9 cellular contexts compared by ENCODE assay signal in genomic region chr12:54561164-54561563, GRCh38. TPM values are rescaled to one million over a fixed set of nuclear protein-coding genes. Genes with fewer than 3 reads are reported as not detected.
DNase-seq lines count a peak whose midpoint lies in the region; ATAC-seq lines count a peak whose summit lies in the region.
"Had no signal": no experiment of that assay in that cellular context is flagged by ENCODE, and none has a peak within 500 bp of the region (broad histone marks: within the 10 kb centered on the region; RNA-seq: fewer than 3 reads in every experiment).

No MANE protein-coding gene starts in this region.

- H3K27ac ChIP-seq in stomach smooth muscle (ENCODE audit: low read length) = peak overlapping the region; percentile 46

- no peaks in the 10 kb centered on the region for H3K27me3 Mint-ChIP-seq in activated T-helper 2 cell treated with anti-CD3 and anti-CD28 coated beads, Interferon-gamma antibody, Interleukin-2, Interleukin-4, amounts not matched to agents 10 μg/mL and 5 μg/mL and 100 μg/mL, durations not matched to agents 14 hours and 24 hours and 36 hours (ENCODE audit: low read depth)

- peak overlapping the region; percentile 91 for H3K27ac Mint-ChIP-seq in activated T-helper 2 cell treated with anti-CD3 and anti-CD28 coated beads, Interferon-gamma antibody, Interleukin-2, Interleukin-4, amounts not matched to agents 10 μg/mL and 5 μg/mL and 100 μg/mL, durations not matched to agents 14 hours and 24 hours and 36 hours

- peaks cover 29% of the 10 kb centered on the region for H3K4me1 Mint-ChIP-seq in activated T-helper 2 cell treated with anti-CD3 and anti-CD28 coated beads, Interferon-gamma antibody, Interleukin-2, Interleukin-4, amounts not matched to agents 10 μg/mL and 5 μg/mL and 100 μg/mL, durations not matched to agents 14 hours and 24 hours and 36 hours (ENCODE audit: low read depth)

- ATAC-seq in left lobe of liver (peak; percentile 44), HG03135 (IDR thresholded peaks at IDR 0.05; ENCODE audit: unreplicated experiment) (no peak), GM18858 (IDR thresholded peaks at IDR 0.05; ENCODE audit: unreplicated experiment) (no peak)

- H3K4me3 ChIP-seq in stomach smooth muscle (ENCODE audit: low read length in 2 of 2) = peak overlapping the region; percentile 37 to 66

- no peaks in the 10 kb centered on the region for H3K36me3 ChIP-seq in stomach smooth muscle (ENCODE audit: control insufficient read depth in 2 of 2, insufficient read depth in 2 of 2, low read length in 2 of 2)
- H3K36me3 ChIP-seq: MG63 had no signal

- H3K27me3 ChIP-seq in stomach smooth muscle (ENCODE audit: control insufficient read depth in 1 of 2, insufficient read depth in 2 of 2, low read length in 2 of 2) = peaks cover 0 to 2% of the 10 kb centered on the region in 2 donors
- H3K27me3 ChIP-seq: MG63 had no signal

- peaks cover 40% of the 10 kb centered on the region for H3K4me1 ChIP-seq in stomach smooth muscle (ENCODE audit: control insufficient read depth, insufficient read depth, low read length)

- intact Hi-C loops in activated T-helper 2 cell treated with anti-CD3 and anti-CD28 coated beads, Interferon-gamma antibody, Interleukin-2, Interleukin-4, amounts not matched to agents 10 μg/mL and 5 μg/mL and 100 μg/mL, durations not matched to agents 14 hours and 24 hours and 36 hours (cut with micrococcal nuclease) = no loop called here

- H3K9ac ChIP-seq in stomach smooth muscle (ENCODE audit: low read length in 2 of 2) = peak overlapping the region; percentile 5 to 55

- H3K36me3 Mint-ChIP-seq in activated T-helper 2 cell treated with anti-CD3 and anti-CD28 coated beads, Interferon-gamma antibody, Interleukin-2, Interleukin-4, amounts not matched to agents 10 μg/mL and 5 μg/mL and 100 μg/mL, durations not matched to agents 14 hours and 24 hours and 36 hours (ENCODE audit: low read depth) = peaks cover 2% of the 10 kb centered on the region

- H3K9me3 ChIP-seq in stomach smooth muscle (ENCODE audit: control insufficient read depth in 2 of 2, low read length in 2 of 2) = no peaks in the 10 kb centered on the region
- H3K9me3 ChIP-seq: MG63 had no signal

- DNase-seq in SKM-1 treated with dmso at 0.1 percent for 144 hours (lab: John Stamatoyannopoulos, UW; ENCODE audit: unreplicated experiment) = peak; percentile 35
- DNase-seq in SKM-1 (lab: John Stamatoyannopoulos, UW; ENCODE audit: unreplicated experiment) = no peak
- peak; percentile 16 for DNase-seq in activated T-helper 2 cell treated with anti-CD3 and anti-CD28 coated beads, Interferon-gamma antibody, Interleukin-2, Interleukin-4, amounts not matched to agents 10 μg/mL and 5 μg/mL and 100 μg/mL, durations not matched to agents 14 hours and 24 hours and 36 hours (ENCODE audit: low spot score)
- no peak for DNase-seq in left lobe of liver (ENCODE audit: low spot score)
- DNase-seq in NCI-H128 (lab: John Stamatoyannopoulos, UW; ENCODE audit: unreplicated experiment) = no peak
- DNase-seq: MG63 had no signal

- H3K4me3 Mint-ChIP-seq in activated T-helper 2 cell treated with anti-CD3 and anti-CD28 coated beads, Interferon-gamma antibody, Interleukin-2, Interleukin-4, amounts not matched to agents 10 μg/mL and 5 μg/mL and 100 μg/mL, durations not matched to agents 14 hours and 24 hours and 36 hours (ENCODE audit: low read depth) = peak overlapping the region; percentile 79

- no peaks in the 10 kb centered on the region for H3K9me3 Mint-ChIP-seq in activated T-helper 2 cell treated with anti-CD3 and anti-CD28 coated beads, Interferon-gamma antibody, Interleukin-2, Interleukin-4, amounts not matched to agents 10 μg/mL and 5 μg/mL and 100 μg/mL, durations not matched to agents 14 hours and 24 hours and 36 hours

RNA-seq across cellular contexts. Expression of gene PDE1B, which starts 11.8 kb away (rescaled TPM):
- 17.1 and 18.7 TPM in 2 replicates for total RNA-seq in activated T-helper 2 cell treated with anti-CD3 and anti-CD28 coated beads, Interferon-gamma antibody, Interleukin-2, Interleukin-4, amounts not matched to agents 10 μg/mL and 5 μg/mL and 100 μg/mL, durations not matched to agents 14 hours and 24 hours and 36 hours
- total RNA-seq in left lobe of liver = 1.4 TPM

RNA-seq across cellular contexts. Expression of gene PPP1R1A, which starts 27.3 kb away (rescaled TPM):
- not detected in 2 replicates for total RNA-seq in activated T-helper 2 cell treated with anti-CD3 and anti-CD28 coated beads, Interferon-gamma antibody, Interleukin-2, Interleukin-4, amounts not matched to agents 10 μg/mL and 5 μg/mL and 100 μg/mL, durations not matched to agents 14 hours and 24 hours and 36 hours
- total RNA-seq in left lobe of liver = 60.9 TPM

Comparison
In these comparisons a context has a peak if more than half of its experiments do, and no peak if none do; other contexts are left out.
1. DNase-seq: peak in SKM-1 treated with dmso at 0.1 percent for 144 hours (single experiment) and activated T-helper 2 cell treated with anti-CD3 and anti-CD28 coated beads, Interferon-gamma antibody, Interleukin-2, Interleukin-4, amounts not matched to agents 10 μg/mL and 5 μg/mL and 100 μg/mL, durations not matched to agents 14 hours and 24 hours and 36 hours (single experiment); none in SKM-1 (single experiment), left lobe of liver (single experiment) and NCI-H128 (single experiment).
2. RNA of gene PPP1R1A, which starts 27.3 kb away (total RNA-seq): 60.9 TPM in left lobe of liver (single experiment); not detected in activated T-helper 2 cell treated with anti-CD3 and anti-CD28 coated beads, Interferon-gamma antibody, Interleukin-2, Interleukin-4, amounts not matched to agents 10 μg/mL and 5 μg/mL and 100 μg/mL, durations not matched to agents 14 hours and 24 hours and 36 hours; every median in the first group is over 10 times any median in the second.